In genomic region chr11:125874556-125875124, GRCh38 we compare ENCODE assay signal across 1 cellular context.
TF ChIP-seq lines count a peak whose summit lies in the region.

No MANE protein-coding gene starts in this region.

TF ChIP-seq in K562, 482 proteins besides CTCF, POLR2A, EP300 and RAD21:
- TF ChIP-seq NCOA4 (IDR thresholded peaks at IDR 0.05; ENCODE audit: partially characterized antibody) (no peak), TOE1 (IDR thresholded peaks at IDR 0.05; ENCODE audit: borderline replicate concordance) (0 out of 2 replicates have a peak, but pooled peaks have one; percentile 30), TOE1 (CRISPR knock-in tag; IDR thresholded peaks at IDR 0.05; ENCODE audit: borderline replicate concordance, low read depth) (no peak), RB1 (IDR thresholded peaks at IDR 0.05; ENCODE audit: low read depth) (peak; percentile 15; the same call in 1 of the 2 replicates), MNT (conservative IDR thresholded peaks at IDR 0.05) (peak in 1 of 2 experiments; percentile 37; a peak in 1 of 4 replicates), SMC3 (conservative IDR thresholded peaks at IDR 0.05; ENCODE audit: insufficient read depth, low read depth, low read length) (peak; percentile 78), ATF1 (CRISPR knock-in tag; IDR thresholded peaks at IDR 0.05) (no peak), ATF1 (tag; IDR thresholded peaks at IDR 0.05) (peak; percentile 34; the same call in 1 of the 2 replicates), CHAMP1 (IDR thresholded peaks at IDR 0.05) (0 out of 2 replicates have a peak, but pooled peaks have one; percentile 31), ZNF407 (IDR thresholded peaks at IDR 0.05; ENCODE audit: low read depth) (no peak), MAZ (CRISPR knock-in tag; conservative IDR thresholded peaks at IDR 0.05 in 1 of 2, IDR thresholded peaks at IDR 0.05 in 1 of 2) (0 out of 4 replicates have a peak, but pooled peaks of 1 of the 2 experiments have one; percentile 18), KLF16 (IDR thresholded peaks at IDR 0.05) (no peak), L3MBTL2 (IDR thresholded peaks at IDR 0.05) (0 out of 2 replicates have a peak, but pooled peaks have one; percentile 22), JUND (IDR thresholded peaks at IDR 0.05; ENCODE audit: borderline replicate concordance, low read depth, low read length) (0 out of 2 replicates have a peak, but pooled peaks have one; percentile 22), JUND (tag; IDR thresholded peaks at IDR 0.05; ENCODE audit: borderline replicate concordance, low read depth, low read length) (no peak), ZNF311 (CRISPR knock-in tag; IDR thresholded peaks at IDR 0.05) (no peak), SPI1 (IDR thresholded peaks at IDR 0.05; ENCODE audit: borderline replicate concordance, low read depth, low read length) (0 out of 2 replicates have a peak, but pooled peaks have one; percentile 11), MYC (IDR thresholded peaks at IDR 0.05; ENCODE audit: low read depth, low read length) (peak; percentile 66; the same call in 1 of the 2 replicates), MYC (CRISPR knock-in tag; IDR thresholded peaks at IDR 0.05; ENCODE audit: borderline replicate concordance, low read depth) (no peak), DEAF1 (CRISPR knock-in tag; IDR thresholded peaks at IDR 0.05) (peak; percentile 63; the same call in 1 of the 2 replicates), ARID2 (IDR thresholded peaks at IDR 0.05) (0 out of 2 replicates have a peak, but pooled peaks have one; percentile 26), CC2D1A (IDR thresholded peaks at IDR 0.05) (0 out of 2 replicates have a peak, but pooled peaks have one; percentile 23), STAG1 (CRISPR knock-in tag; IDR thresholded peaks at IDR 0.05; ENCODE audit: borderline replicate concordance) (peak; percentile 41; the same call in 1 of the 2 replicates), ARID3A (IDR thresholded peaks at IDR 0.05; ENCODE audit: borderline replicate concordance, low read depth, low read length) (no peak)
